31 cellular contexts compared by ENCODE assay signal in the genomic region with DNA sequence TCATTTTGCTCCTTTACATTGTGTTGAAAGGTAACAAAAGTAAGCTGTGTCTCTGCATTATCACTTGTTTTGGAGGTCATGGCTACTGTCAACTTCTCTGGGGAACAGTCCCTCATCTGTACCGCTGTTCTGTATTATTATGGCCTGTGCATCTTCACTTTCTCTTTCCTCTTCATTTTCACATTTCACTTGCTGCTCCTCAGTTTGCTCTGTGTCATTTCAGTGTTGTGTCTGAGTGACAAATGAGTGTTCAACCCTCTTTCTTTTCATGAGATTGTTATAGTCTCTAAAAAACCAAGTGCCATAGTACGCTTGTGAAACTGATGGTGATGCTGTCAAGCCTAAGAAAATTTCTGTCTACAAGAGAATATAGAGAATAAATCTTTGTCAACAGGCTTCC.
"Had no signal": no experiment of that assay in that cellular context is flagged by ENCODE, and none has a peak within 500 bp of the region (broad histone marks: within the 10 kb centered on the region; RNA-seq: fewer than 3 reads in every experiment).

No MANE protein-coding gene starts in this region.

- H3K27me3 Mint-ChIP-seq: activated CD4-positive, alpha-beta memory T cell treated with anti-CD3 and anti-CD28 coated beads for 36 hours; activated naive CD4-positive, alpha-beta T cell treated with anti-CD3 and anti-CD28 coated beads, Interleukin-2, amount 10 ng/mL, durations not matched to agents 7 days and 5 days had no signal

- H3K27ac ChIP-seq: ascending aorta, brain microvascular endothelial cell, coronary artery, dorsolateral prefrontal cortex, gastroesophageal sphincter, hepatocyte, pancreas, prostate gland, sigmoid colon, stomach, suprapubic skin, tibial artery had no signal

- H3K4me3 Mint-ChIP-seq: activated CD4-positive, alpha-beta memory T cell treated with anti-CD3 and anti-CD28 coated beads for 36 hours; activated naive CD4-positive, alpha-beta T cell treated with anti-CD3 and anti-CD28 coated beads, Interleukin-2, amount 10 ng/mL, durations not matched to agents 7 days and 5 days; activated naive CD8-positive, alpha-beta T cell treated with anti-CD3 and anti-CD28 coated beads, Interleukin-2, amount 10 ng/mL, durations not matched to agents 7 days and 5 days; activated T-cell treated with anti-CD3 and anti-CD28 coated beads, Interleukin-2, amount 50 U/mL, for 24 hours; mesothelial cell of epicardium; naive B cell; nephron progenitor cell; stimulated activated naive B cell treated with anti-CD40 and anti-IgM and Interleukin-4, amounts not matched to agents 10 μg/mL and 1 μg/mL and 100 μg/mL, for 72 hours had no signal

- ATAC-seq: gastroesophageal sphincter; left cardiac atrium; pancreas; stimulated activated naive B cell treated with anti-CD40 and anti-IgM and Interleukin-4, amounts not matched to agents 10 μg/mL and 1 μg/mL and 100 μg/mL, for 72 hours had no signal

- H3K36me3 Mint-ChIP-seq: activated CD4-positive, alpha-beta memory T cell treated with anti-CD3 and anti-CD28 coated beads for 36 hours; activated naive CD4-positive, alpha-beta T cell treated with anti-CD3 and anti-CD28 coated beads, Interleukin-2, amount 10 ng/mL, durations not matched to agents 7 days and 5 days; activated naive CD8-positive, alpha-beta T cell treated with anti-CD3 and anti-CD28 coated beads, Interleukin-2, amount 10 ng/mL, durations not matched to agents 7 days and 5 days; mesothelial cell of epicardium; stimulated activated naive B cell treated with anti-CD40 and anti-IgM and Interleukin-4, amounts not matched to agents 10 μg/mL and 1 μg/mL and 100 μg/mL, for 72 hours had no signal

- H3K27me3 ChIP-seq: ascending aorta, brain microvascular endothelial cell, dorsolateral prefrontal cortex, gastroesophageal sphincter, hepatocyte, pancreas, sigmoid colon, stomach, suprapubic skin, tibial artery had no signal

- H3K36me3 ChIP-seq: ascending aorta, brain microvascular endothelial cell, gastroesophageal sphincter, pancreas, prostate gland, sigmoid colon, stomach, suprapubic skin, tibial artery had no signal

- H3K79me2 ChIP-seq: hepatocyte had no signal

- H3K4me2 ChIP-seq: hepatocyte had no signal

- H3K27ac Mint-ChIP-seq: activated CD4-positive, alpha-beta memory T cell treated with anti-CD3 and anti-CD28 coated beads for 36 hours; activated naive CD4-positive, alpha-beta T cell treated with anti-CD3 and anti-CD28 coated beads, Interleukin-2, amount 10 ng/mL, durations not matched to agents 7 days and 5 days; activated naive CD8-positive, alpha-beta T cell treated with anti-CD3 and anti-CD28 coated beads, Interleukin-2, amount 10 ng/mL, durations not matched to agents 7 days and 5 days; activated T-cell treated with anti-CD3 and anti-CD28 coated beads, Interleukin-2, amount 50 U/mL, for 24 hours; mesothelial cell of epicardium; stimulated activated naive B cell treated with anti-CD40 and anti-IgM and Interleukin-4, amounts not matched to agents 10 μg/mL and 1 μg/mL and 100 μg/mL, for 72 hours had no signal

- H2AFZ ChIP-seq: hepatocyte had no signal

- H3K4me1 Mint-ChIP-seq: activated naive CD4-positive, alpha-beta T cell treated with anti-CD3 and anti-CD28 coated beads, Interleukin-2, amount 10 ng/mL, durations not matched to agents 7 days and 5 days; activated naive CD8-positive, alpha-beta T cell treated with anti-CD3 and anti-CD28 coated beads, Interleukin-2, amount 10 ng/mL, durations not matched to agents 7 days and 5 days; naive B cell; stimulated activated naive B cell treated with anti-CD40 and anti-IgM and Interleukin-4, amounts not matched to agents 10 μg/mL and 1 μg/mL and 100 μg/mL, for 72 hours had no signal

- H3K4me1 ChIP-seq: ascending aorta, gastroesophageal sphincter, pancreas, prostate gland, sigmoid colon, stomach, suprapubic skin, tibial artery had no signal

- DNase-seq: activated CD4-positive, alpha-beta memory T cell treated with anti-CD3 and anti-CD28 coated beads for 36 hours; activated CD4-positive, alpha-beta T cell treated with anti-CD3 and anti-CD28 coated beads for 4 hours; activated CD4-positive, CD25-positive, alpha-beta regulatory T cell; activated CD8-positive, alpha-beta memory T cell treated with anti-CD3 and anti-CD28 coated beads, Interleukin-2, amount 50 U/mL, for 48 hours; activated gamma-delta T cell; activated naive CD4-positive, alpha-beta T cell treated with anti-CD3 and anti-CD28 coated beads, Interleukin-2, amount 10 ng/mL, durations not matched to agents 7 days and 5 days; activated naive CD8-positive, alpha-beta T cell treated with anti-CD3 and anti-CD28 coated beads, Interleukin-2, amount 10 ng/mL, durations not matched to agents 7 days and 5 days; activated T-cell treated with anti-CD3 and anti-CD28 coated beads, Interleukin-2, amount 50 U/mL, for 24 hours; brain microvascular endothelial cell; dorsolateral prefrontal cortex; effector memory CD4-positive, alpha-beta T cell; erythroblast; left cardiac atrium; naive B cell; nephron progenitor cell; nucleus accumbens; pancreas; sigmoid colon; small intestine; stimulated activated CD4-positive, alpha-beta T cell treated with anti-CD3 and anti-CD28 coated beads, Interleukin-1b, Interleukin-23, amount 100 ng/mL, for 48 hours; stimulated activated naive B cell treated with anti-CD40 and anti-IgM and Interleukin-4, amounts not matched to agents 10 μg/mL and 1 μg/mL and 100 μg/mL, for 72 hours; stomach; tibial artery had no signal

- FAIRE-seq: keratinocyte, pancreas, small intestine had no signal

- H3K4me3 ChIP-seq: ascending aorta, coronary artery, dorsolateral prefrontal cortex, gastroesophageal sphincter, hepatocyte, pancreas, prostate gland, sigmoid colon, stomach, suprapubic skin, tibial artery had no signal

- H3K9me3 Mint-ChIP-seq: activated CD4-positive, alpha-beta memory T cell treated with anti-CD3 and anti-CD28 coated beads for 36 hours; activated naive CD4-positive, alpha-beta T cell treated with anti-CD3 and anti-CD28 coated beads, Interleukin-2, amount 10 ng/mL, durations not matched to agents 7 days and 5 days; activated naive CD8-positive, alpha-beta T cell treated with anti-CD3 and anti-CD28 coated beads, Interleukin-2, amount 10 ng/mL, durations not matched to agents 7 days and 5 days; activated T-cell treated with anti-CD3 and anti-CD28 coated beads, Interleukin-2, amount 50 U/mL, for 24 hours; naive B cell; nephron progenitor cell; stimulated activated naive B cell treated with anti-CD40 and anti-IgM and Interleukin-4, amounts not matched to agents 10 μg/mL and 1 μg/mL and 100 μg/mL, for 72 hours had no signal

- H3K9me3 ChIP-seq: ascending aorta, gastroesophageal sphincter, pancreas, prostate gland, sigmoid colon, stomach, suprapubic skin, tibial artery had no signal
